10 cellular contexts compared by ENCODE assay signal in the genomic region with DNA sequence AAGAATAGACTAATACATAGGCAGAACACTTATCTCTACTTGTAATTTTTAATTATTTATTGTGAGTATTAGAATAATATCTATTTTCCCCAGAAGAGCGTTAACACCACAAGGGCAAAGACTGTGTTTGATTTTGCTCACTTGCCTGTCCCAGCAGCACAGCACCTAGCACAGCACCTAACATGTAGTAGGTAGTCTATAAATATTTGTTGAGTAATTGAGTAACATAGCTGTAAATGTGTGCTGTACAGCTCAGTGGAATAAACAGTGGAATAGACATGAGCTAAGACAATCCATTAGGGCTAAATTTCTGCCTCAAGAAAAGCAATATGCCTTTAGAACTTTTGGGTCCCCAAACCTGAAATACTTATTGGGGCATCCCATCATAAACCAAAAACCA.
"Had no signal": no experiment of that assay in that cellular context is flagged by ENCODE, and none has a peak within 500 bp of the region (broad histone marks: within the 10 kb centered on the region; RNA-seq: fewer than 3 reads in every experiment).

No MANE protein-coding gene starts in this region.

- H2AFZ ChIP-seq: GM23248 had no signal

- H3K4me1 ChIP-seq: HAP-1 had no signal

- ATAC-seq: HCT116, K562 had no signal

- H3K9me3 ChIP-seq: HAP-1 had no signal

- H3K9me3 Mint-ChIP-seq: HFFc6 had no signal

- H3K27ac ChIP-seq: GM23248, HL-60 had no signal

- H3K9ac ChIP-seq: GM23248 had no signal

- H3K27ac Mint-ChIP-seq: HFFc6 had no signal

- H3K4me3 Mint-ChIP-seq: HFFc6 had no signal

- H3K4me3 ChIP-seq: GM23248, HAP-1, K562 had no signal

- DNase-seq: GM23248, GOT3, H7, HFFc6, IMR-90, KG1 had no signal

- H3K36me3 ChIP-seq: HAP-1 had no signal

- FAIRE-seq: K562 had no signal
